ENCODE assay signal across 20 cellular contexts in genomic region chr7:50406935-50407334, GRCh38. TPM values are rescaled to one million over a fixed set of nuclear protein-coding genes. Genes with fewer than 3 reads are reported as not detected.
DNase-seq lines count a peak whose midpoint lies in the region; ATAC-seq and TF ChIP-seq lines count a peak whose summit lies in the region.
"Had no signal": no experiment of that assay in that cellular context is flagged by ENCODE, and none has a peak within 500 bp of the region (broad histone marks: within the 10 kb centered on the region; RNA-seq: fewer than 3 reads in every experiment).

No MANE protein-coding gene starts in this region.

- no peaks in the 10 kb centered on the region for H4K20me1 ChIP-seq in neural progenitor cell (ENCODE audit: low read depth)

- no peaks in the 10 kb centered on the region for H3K27me3 Mint-ChIP-seq in activated CD4-positive, alpha-beta memory T cell treated with anti-CD3 and anti-CD28 coated beads for 36 hours
- H3K27me3 Mint-ChIP-seq in activated CD4-positive, alpha-beta memory T cell treated with anti-CD3 and anti-CD28 coated beads, Interleukin-2, amount 10 ng/mL, durations not matched to agents 7 days and 5 days, result no peaks in the 10 kb centered on the region
- H3K27me3 Mint-ChIP-seq in activated naive CD8-positive, alpha-beta T cell treated with anti-CD3 and anti-CD28 coated beads, Interleukin-2, amount 10 ng/mL, durations not matched to agents 7 days and 5 days, result no peaks in the 10 kb centered on the region
- peaks cover 10% of the 10 kb centered on the region for H3K27me3 Mint-ChIP-seq in neural progenitor cell (ENCODE audit: insufficient read depth, low read depth)

- no peak for TF ChIP-seq POLR2A in suprapubic skin (IDR thresholded peaks at IDR 0.05)

- no peak overlapping the region for H2AFZ ChIP-seq in neural progenitor cell (replicated peaks)

- no peaks in the 10 kb centered on the region for H3K4me1 ChIP-seq in neural progenitor cell
- no peaks in the 10 kb centered on the region for H3K4me1 ChIP-seq in suprapubic skin

- H3K27ac Mint-ChIP-seq in activated CD4-positive, alpha-beta memory T cell treated with anti-CD3 and anti-CD28 coated beads for 36 hours, result peak overlapping the region; percentile 9
- no peak overlapping the region for H3K27ac Mint-ChIP-seq in activated CD4-positive, alpha-beta memory T cell treated with anti-CD3 and anti-CD28 coated beads, Interleukin-2, amount 10 ng/mL, durations not matched to agents 7 days and 5 days
- H3K27ac Mint-ChIP-seq in activated naive CD8-positive, alpha-beta T cell treated with anti-CD3 and anti-CD28 coated beads, Interleukin-2, amount 10 ng/mL, durations not matched to agents 7 days and 5 days, result peak overlapping the region; percentile 2
- peak overlapping the region; percentile 36 for H3K27ac Mint-ChIP-seq in neural progenitor cell
- H3K27ac Mint-ChIP-seq: type B pancreatic cell had no signal

- H3K4me3 ChIP-seq in neural progenitor cell (no peak overlapping the region), suprapubic skin (no peak overlapping the region), foreskin fibroblast (ENCODE audit: low read depth in 1 of 2, low read length in 2 of 2) (no peak overlapping the region)
- H3K4me3 ChIP-seq: coronary artery had no signal

- DNase-seq in activated CD4-positive, alpha-beta memory T cell treated with anti-CD3 and anti-CD28 coated beads for 36 hours, result no peak
- DNase-seq in activated CD4-positive, alpha-beta memory T cell treated with anti-CD3 and anti-CD28 coated beads, Interleukin-2, amount 10 ng/mL, durations not matched to agents 7 days and 5 days, result no peak
- DNase-seq in GM13977 (ENCODE audit: low spot score) (peak; percentile 9), neural progenitor cell (ENCODE audit: low spot score) (no peak), suprapubic skin (ENCODE audit: low spot score in 2 of 2) (no peak), foreskin fibroblast (no peak), left cardiac atrium (no peak)
- no peak for DNase-seq in activated naive CD8-positive, alpha-beta T cell treated with anti-CD3 and anti-CD28 coated beads, Interleukin-2, amount 10 ng/mL, durations not matched to agents 7 days and 5 days
- DNase-seq: ACHN; activated gamma-delta T cell treated with Interleukin-2 at 50 U/mL for 16 hours; hypothalamus; KBM-7; kidney glomerular epithelial cell; midbrain; MV-4-11; NCI-H187 treated with DMSO at 0.1 percent for 48 hours; NK-92 treated with Interleukin-12 subunit alpha and Interleukin-12 subunit beta, amount 100 ng/mL, for 24 hours had no signal

- intact Hi-C loops in activated CD4-positive, alpha-beta memory T cell treated with anti-CD3 and anti-CD28 coated beads for 36 hours (cut with micrococcal nuclease), result no loop called here
- intact Hi-C loops in left cardiac atrium (cut with DNase I), result no loop called here

- H3K36me3 ChIP-seq in neural progenitor cell, result no peaks in the 10 kb centered on the region
- no peaks in the 10 kb centered on the region for H3K36me3 ChIP-seq in suprapubic skin

- no peak overlapping the region for H3K9ac ChIP-seq in neural progenitor cell

- TF ChIP-seq EP300 in suprapubic skin (IDR thresholded peaks at IDR 0.05), result no peak

- no peaks in the 10 kb centered on the region for H3K79me2 ChIP-seq in neural progenitor cell (ENCODE audit: low read depth)

- CTCF ChIA-PET in activated CD4-positive, alpha-beta memory T cell treated with anti-CD3 and anti-CD28 coated beads for 36 hours (lab: Charles Lee), result interaction anchor here (1.2 to 3.2 kb wide), 3 partner anchors 11 to 314 kb away, joined by 5 to 11 read pairs (median 7); partner anchors contain the start of gene ZPBP
- CTCF ChIA-PET in activated CD4-positive, alpha-beta memory T cell treated with anti-CD3 and anti-CD28 coated beads, Interleukin-2, amount 10 ng/mL, durations not matched to agents 7 days and 5 days (lab: Charles Lee), result interaction anchor here (1.6 kb wide), 1 partner anchor 11 kb away, joined by 5 read pairs; no protein-coding TSS in a partner anchor

- peak; percentile 17 for ATAC-seq in activated naive CD8-positive, alpha-beta T cell treated with anti-CD3 and anti-CD28 coated beads, Interleukin-2, amount 10 ng/mL, durations not matched to agents 7 days and 5 days (ENCODE audit: low read depth)
- ATAC-seq in left cardiac atrium, result no peak
- ATAC-seq: HCT116 had no signal

- WGBS in suprapubic skin, result 50% methylated on average over 4 of the region's 5 CpGs

- in situ Hi-C loops in GM13977 (cut with MboI; ENCODE audit: low pct_unique_long_range_greater_than_20kb, low sequenced_read_pairs, unreplicated experiment), result loop anchor here (25.0 kb wide), 1 partner anchor 195 kb away; no protein-coding TSS in a partner anchor

- peaks cover 76% of the 10 kb centered on the region for H3K4me1 Mint-ChIP-seq in activated CD4-positive, alpha-beta memory T cell treated with anti-CD3 and anti-CD28 coated beads for 36 hours (ENCODE audit: low read depth)
- peaks cover 53% of the 10 kb centered on the region for H3K4me1 Mint-ChIP-seq in activated CD4-positive, alpha-beta memory T cell treated with anti-CD3 and anti-CD28 coated beads, Interleukin-2, amount 10 ng/mL, durations not matched to agents 7 days and 5 days
- peaks cover 57% of the 10 kb centered on the region for H3K4me1 Mint-ChIP-seq in activated naive CD8-positive, alpha-beta T cell treated with anti-CD3 and anti-CD28 coated beads, Interleukin-2, amount 10 ng/mL, durations not matched to agents 7 days and 5 days
- H3K4me1 Mint-ChIP-seq in neural progenitor cell, result no peaks in the 10 kb centered on the region

- H3F3A ChIP-seq in neural progenitor cell (ENCODE audit: low read depth), result no peaks in the 10 kb centered on the region

- H3K9me3 ChIP-seq in neural progenitor cell (ENCODE audit: low read depth) (no peaks in the 10 kb centered on the region), suprapubic skin (no peaks in the 10 kb centered on the region)

- TF ChIP-seq CTCF in GM13977 (IDR thresholded peaks at IDR 0.05; ENCODE audit: extremely low read depth, insufficient read depth, missing control alignments) (no peak), neural progenitor cell (IDR thresholded peaks at IDR 0.05) (no peak), suprapubic skin (IDR thresholded peaks at IDR 0.05) (no peak), foreskin fibroblast (IDR thresholded peaks at IDR 0.05; ENCODE audit: low read depth, low read length) (no peak)

- peaks cover 24% of the 10 kb centered on the region for H3K36me3 Mint-ChIP-seq in activated CD4-positive, alpha-beta memory T cell treated with anti-CD3 and anti-CD28 coated beads for 36 hours
- peaks cover 43% of the 10 kb centered on the region for H3K36me3 Mint-ChIP-seq in activated CD4-positive, alpha-beta memory T cell treated with anti-CD3 and anti-CD28 coated beads, Interleukin-2, amount 10 ng/mL, durations not matched to agents 7 days and 5 days (ENCODE audit: low read depth)
- peaks cover 17% of the 10 kb centered on the region for H3K36me3 Mint-ChIP-seq in activated naive CD8-positive, alpha-beta T cell treated with anti-CD3 and anti-CD28 coated beads, Interleukin-2, amount 10 ng/mL, durations not matched to agents 7 days and 5 days
- H3K36me3 Mint-ChIP-seq in neural progenitor cell, result no peaks in the 10 kb centered on the region
- H3K36me3 Mint-ChIP-seq: type B pancreatic cell had no signal

- H3K27me3 ChIP-seq in neural progenitor cell (no peaks in the 10 kb centered on the region), suprapubic skin (peaks cover 15% of the 10 kb centered on the region)

- no peak overlapping the region for H3K4me2 ChIP-seq in neural progenitor cell

- no peak overlapping the region for H3K4me3 Mint-ChIP-seq in activated CD4-positive, alpha-beta memory T cell treated with anti-CD3 and anti-CD28 coated beads for 36 hours
- no peak overlapping the region for H3K4me3 Mint-ChIP-seq in activated CD4-positive, alpha-beta memory T cell treated with anti-CD3 and anti-CD28 coated beads, Interleukin-2, amount 10 ng/mL, durations not matched to agents 7 days and 5 days
- peak overlapping the region; percentile 4 for H3K4me3 Mint-ChIP-seq in activated naive CD8-positive, alpha-beta T cell treated with anti-CD3 and anti-CD28 coated beads, Interleukin-2, amount 10 ng/mL, durations not matched to agents 7 days and 5 days
- H3K4me3 Mint-ChIP-seq in neural progenitor cell, result no peak overlapping the region
- H3K4me3 Mint-ChIP-seq: type B pancreatic cell had no signal

- POLR2A ChIA-PET in activated CD4-positive, alpha-beta memory T cell treated with anti-CD3 and anti-CD28 coated beads for 36 hours (lab: Charles Lee), result interaction anchor here (1.0 kb wide), 1 partner anchor 9 kb away, joined by 5 read pairs; no protein-coding TSS in a partner anchor
- POLR2A ChIA-PET in activated CD4-positive, alpha-beta memory T cell treated with anti-CD3 and anti-CD28 coated beads, Interleukin-2, amount 10 ng/mL, durations not matched to agents 7 days and 5 days (lab: Charles Lee), result interaction anchor here (0.8 to 1.9 kb wide), 6 partner anchors 11 to 98 kb away, joined by 3 to 6 read pairs (median 4); partner anchors contain the start of gene FIGNL1
- POLR2A ChIA-PET in activated naive CD8-positive, alpha-beta T cell treated with anti-CD3 and anti-CD28 coated beads, Interleukin-2, amount 10 ng/mL, durations not matched to agents 7 days and 5 days (lab: Charles Lee), result interaction anchor here (1.3 kb wide), 1 partner anchor 10 kb away, joined by 3 read pairs; no protein-coding TSS in a partner anchor

- H3K9me3 Mint-ChIP-seq in activated CD4-positive, alpha-beta memory T cell treated with anti-CD3 and anti-CD28 coated beads for 36 hours, result no peaks in the 10 kb centered on the region
- H3K9me3 Mint-ChIP-seq in activated CD4-positive, alpha-beta memory T cell treated with anti-CD3 and anti-CD28 coated beads, Interleukin-2, amount 10 ng/mL, durations not matched to agents 7 days and 5 days, result no peaks in the 10 kb centered on the region
- no peaks in the 10 kb centered on the region for H3K9me3 Mint-ChIP-seq in activated naive CD8-positive, alpha-beta T cell treated with anti-CD3 and anti-CD28 coated beads, Interleukin-2, amount 10 ng/mL, durations not matched to agents 7 days and 5 days
- H3K9me3 Mint-ChIP-seq in neural progenitor cell, result no peaks in the 10 kb centered on the region
- H3K9me3 Mint-ChIP-seq: type B pancreatic cell had no signal

- H3K27ac ChIP-seq in neural progenitor cell, result no peak overlapping the region
- H3K27ac ChIP-seq in suprapubic skin, result no peak overlapping the region
- H3K27ac ChIP-seq: coronary artery had no signal

RNA-seq across cellular contexts. Expression of gene FIGNL1, which starts 43.2 kb away (rescaled TPM):
- total RNA-seq in activated CD4-positive, alpha-beta memory T cell treated with anti-CD3 and anti-CD28 coated beads for 36 hours, result 10 to 100 TPM; 46.2 to 49.0 TPM
- total RNA-seq in activated CD4-positive, alpha-beta memory T cell treated with anti-CD3 and anti-CD28 coated beads, Interleukin-2, amount 10 ng/mL, durations not matched to agents 7 days and 5 days, result 10 to 100 TPM; 39.7 to 41.2 TPM
- total RNA-seq in activated naive CD8-positive, alpha-beta T cell treated with anti-CD3 and anti-CD28 coated beads, Interleukin-2, amount 10 ng/mL, durations not matched to agents 7 days and 5 days, result 10 to 100 TPM; 28.4 to 30.9 TPM
- 45.0 and 69.0 TPM in 2 replicates for total RNA-seq in neural progenitor cell (ENCODE audit: low replicate concordance)
- total RNA-seq in suprapubic skin, result 10 to 100 TPM in 3 of 4 donors, 1 to 10 TPM in 1; 8.1 to 22.1 (median 16.4) TPM
- 1 to 10 TPM; 4.6 to 6.1 TPM for total RNA-seq in left cardiac atrium
